ENCODE assay signal across 20 cellular contexts in the genomic region with DNA sequence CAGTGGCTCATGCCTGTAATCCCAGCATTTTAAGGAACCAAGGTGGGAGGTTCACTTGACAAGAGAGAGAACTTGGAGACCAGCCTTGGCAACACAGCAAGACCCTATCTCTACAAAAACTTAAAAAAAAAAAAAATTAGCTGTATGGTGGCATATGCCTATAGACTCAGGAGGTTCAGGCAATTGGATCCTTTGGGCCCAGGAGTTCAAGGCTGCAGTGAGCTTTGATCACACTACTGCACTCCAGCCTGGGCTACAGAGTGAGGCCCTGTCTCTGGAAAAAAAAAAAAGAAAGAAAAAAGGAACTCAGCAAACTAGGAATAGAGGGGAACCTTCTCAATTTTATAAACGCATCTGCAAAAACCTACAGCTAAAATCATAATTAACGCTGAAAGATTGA. TPM values are rescaled to one million over a fixed set of nuclear protein-coding genes. Genes with fewer than 3 reads are reported as not detected.
DNase-seq lines count a peak whose midpoint lies in the region; ATAC-seq and TF ChIP-seq lines count a peak whose summit lies in the region.
"Had no signal": no experiment of that assay in that cellular context is flagged by ENCODE, and none has a peak within 500 bp of the region (broad histone marks: within the 10 kb centered on the region; RNA-seq: fewer than 3 reads in every experiment).

No MANE protein-coding gene starts in this region.

- no peaks in the 10 kb centered on the region for H3K36me3 ChIP-seq in breast epithelium
- H3K36me3 ChIP-seq in Caco-2 (ENCODE audit: control insufficient read depth, insufficient read depth, low read length): no peaks in the 10 kb centered on the region; the same call in 1 of the 2 replicates
- no peaks in the 10 kb centered on the region for H3K36me3 ChIP-seq in endodermal cell (ENCODE audit: control insufficient read depth, insufficient read depth, low read length)
- H3K36me3 ChIP-seq: BLaER1, HAP-1 had no signal

- no peaks in the 10 kb centered on the region for H3K36me3 Mint-ChIP-seq in MCF 10A (ENCODE audit: insufficient read depth, unreplicated experiment)
- H3K36me3 Mint-ChIP-seq in Caco-2 (ENCODE audit: insufficient read depth, unreplicated experiment): peaks cover 27% of the 10 kb centered on the region
- no peaks in the 10 kb centered on the region for H3K36me3 Mint-ChIP-seq in endodermal cell (ENCODE audit: low read depth)
- H3K36me3 Mint-ChIP-seq in mesothelial cell of epicardium: no peaks in the 10 kb centered on the region
- H3K36me3 Mint-ChIP-seq: CD8-positive, alpha-beta memory T cell had no signal

- H3K27me3 ChIP-seq in breast epithelium (no peaks in the 10 kb centered on the region), Caco-2 (replicated peaks; ENCODE audit: control insufficient read depth, insufficient read depth, low read length) (no peaks in the 10 kb centered on the region), endodermal cell (ENCODE audit: control insufficient read depth, insufficient read depth, low read length, poor library complexity, severe bottlenecking) (no peaks in the 10 kb centered on the region)
- H3K27me3 ChIP-seq: BLaER1 had no signal

- no peak for TF ChIP-seq POLR2A in breast epithelium (IDR thresholded peaks at IDR 0.05)

- H3K4me1 Mint-ChIP-seq in MCF 10A (ENCODE audit: insufficient read depth, unreplicated experiment) (peaks cover 17% of the 10 kb centered on the region), Caco-2 (ENCODE audit: low read depth, unreplicated experiment) (peaks cover 21% of the 10 kb centered on the region), endodermal cell (no peaks in the 10 kb centered on the region), mesothelial cell of epicardium (no peaks in the 10 kb centered on the region)
- H3K4me1 Mint-ChIP-seq: B cell; CD8-positive, alpha-beta memory T cell had no signal

- H3K27ac Mint-ChIP-seq in MCF 10A (ENCODE audit: low read depth, unreplicated experiment) (peak overlapping the region; percentile 92), Caco-2 (ENCODE audit: unreplicated experiment) (peak overlapping the region; percentile 31), endodermal cell (peak overlapping the region; percentile 22), mesothelial cell of epicardium (no peak overlapping the region)
- H3K27ac Mint-ChIP-seq: B cell; CD4-positive, alpha-beta T cell; HFFc6 had no signal

- POLR2A ChIA-PET in MCF 10A (lab: Yijun Ruan, JAX) (interaction anchor here (0.7 to 3.1 kb wide), 2 partner anchors 8 to 36 kb away, joined by 3 to 16 read pairs; no protein-coding TSS in a partner anchor), Caco-2 (lab: Charles Lee) (no interaction called here)

- BruUV-seq in MCF 10A (replicated peaks; lab: Mats Ljungman, UMichigan) (no TSS peak), Caco-2 (replicated peaks; lab: Mats Ljungman, UMichigan) (no TSS peak)

- DNase-seq in MCF 10A (ENCODE audit: unreplicated experiment): no peak
- no peak for DNase-seq in breast epithelium (ENCODE audit: low spot score in 2 of 2)
- no peak for DNase-seq in Caco-2
- DNase-seq in endodermal cell: no peak
- no peak for DNase-seq in mesothelial cell of epicardium (ENCODE audit: low spot score in 2 of 2, unreplicated experiment in 2 of 2)
- no peak for DNase-seq in activated CD4-positive, alpha-beta T cell treated with anti-CD3 and anti-CD28 coated beads for 1 hour
- DNase-seq: 8988T; Calu3; CD4-positive, alpha-beta T cell; CD8-positive, alpha-beta memory T cell; DMS53; DMS79 treated with DMSO at 0.1 percent for 48 hours; GF-D8; GOT3; HFFc6 had no signal

- H3K9ac ChIP-seq in endodermal cell (ENCODE audit: extremely low read depth, low read length, poor library complexity, severe bottlenecking): no peak overlapping the region
- H3K9ac ChIP-seq: BLaER1 had no signal

- TF ChIP-seq CTCF in MCF 10A (IDR thresholded peaks at IDR 0.05; ENCODE audit: unreplicated experiment) (no peak), breast epithelium (IDR thresholded peaks at IDR 0.05) (no peak), Caco-2 (IDR thresholded peaks at IDR 0.05; ENCODE audit: insufficient read depth in 1 of 2, low read depth in 1 of 2, low read length in 1 of 2, severe bottlenecking in 1 of 2, unreplicated experiment in 1 of 2) (no peak), endodermal cell (conservative IDR thresholded peaks at IDR 0.05) (no peak), mesothelial cell of epicardium (IDR thresholded peaks at IDR 0.05; ENCODE audit: unreplicated experiment) (no peak)

- H3K27me3 Mint-ChIP-seq in MCF 10A (ENCODE audit: insufficient read depth, unreplicated experiment) (no peaks in the 10 kb centered on the region), Caco-2 (ENCODE audit: insufficient read depth, unreplicated experiment) (no peaks in the 10 kb centered on the region), endodermal cell (ENCODE audit: insufficient read depth) (no peaks in the 10 kb centered on the region), mesothelial cell of epicardium (ENCODE audit: low read depth) (no peaks in the 10 kb centered on the region)
- H3K27me3 Mint-ChIP-seq: B cell; CD4-positive, alpha-beta T cell had no signal

- H3K4me3 ChIP-seq in breast epithelium: no peak overlapping the region
- H3K4me3 ChIP-seq in Caco-2 (ENCODE audit: low read depth, low read length): no peak overlapping the region
- H3K4me3 ChIP-seq in endodermal cell (ENCODE audit: low read length): no peak overlapping the region
- H3K4me3 ChIP-seq: BLaER1, HAP-1 had no signal

- no peaks in the 10 kb centered on the region for H3K4me1 ChIP-seq in breast epithelium
- H3K4me1 ChIP-seq in Caco-2: peaks cover 25% of the 10 kb centered on the region
- H3K4me1 ChIP-seq in endodermal cell (ENCODE audit: control insufficient read depth, insufficient read depth, low read length): no peaks in the 10 kb centered on the region
- H3K4me1 ChIP-seq: BLaER1, HAP-1 had no signal

- 87% methylated on average over 2 of the region's 2 CpGs; no CpG with 5 or more reads in 1 of the 2 experiments for WGBS in endodermal cell (ENCODE audit: insufficient coverage in 1 of 2, insufficient read length in 1 of 2), 2 experiments

- no peak for ATAC-seq in GM19351 (IDR thresholded peaks at IDR 0.05; ENCODE audit: unreplicated experiment)

- H3K9me3 ChIP-seq in breast epithelium (no peaks in the 10 kb centered on the region), Caco-2 (no peaks in the 10 kb centered on the region), endodermal cell (ENCODE audit: control insufficient read depth, low read length) (no peaks in the 10 kb centered on the region)
- H3K9me3 ChIP-seq: BLaER1, HAP-1 had no signal

- CTCF ChIA-PET in MCF 10A (lab: Yijun Ruan, JAX) (interaction anchor here (0.6 to 1.7 kb wide), 3 partner anchors 8 to 345 kb away, joined by 4 to 9 read pairs (median 5); no protein-coding TSS in a partner anchor), Caco-2 (lab: Charles Lee) (no interaction called here)

- intact Hi-C loops in MCF 10A (cut with micrococcal nuclease): no loop called here
- intact Hi-C loops in breast epithelium (cut with DNase I; ENCODE audit: low total_unique reads): no loop called here
- intact Hi-C loops in Caco-2 (cut with micrococcal nuclease; ENCODE audit: unreplicated experiment): no loop called here

- H3K27ac ChIP-seq in breast epithelium: no peak overlapping the region
- H3K27ac ChIP-seq in endodermal cell (ENCODE audit: low read depth, low read length): no peak overlapping the region
- H3K27ac ChIP-seq: BLaER1, C4-2B had no signal

- H3K9me3 Mint-ChIP-seq in MCF 10A (ENCODE audit: unreplicated experiment): no peaks in the 10 kb centered on the region
- H3K9me3 Mint-ChIP-seq in Caco-2 (ENCODE audit: unreplicated experiment): no peaks in the 10 kb centered on the region
- H3K9me3 Mint-ChIP-seq in endodermal cell: no peaks in the 10 kb centered on the region
- no peaks in the 10 kb centered on the region for H3K9me3 Mint-ChIP-seq in mesothelial cell of epicardium
- H3K9me3 Mint-ChIP-seq: CD4-positive, alpha-beta T cell; CD8-positive, alpha-beta memory T cell; HFFc6 had no signal

- no peak overlapping the region for H3K4me3 Mint-ChIP-seq in MCF 10A (ENCODE audit: unreplicated experiment)
- no peak overlapping the region for H3K4me3 Mint-ChIP-seq in Caco-2 (ENCODE audit: unreplicated experiment)
- no peak overlapping the region for H3K4me3 Mint-ChIP-seq in endodermal cell
- H3K4me3 Mint-ChIP-seq in mesothelial cell of epicardium: no peak overlapping the region
- H3K4me3 Mint-ChIP-seq: B cell; CD4-positive, alpha-beta T cell; CD8-positive, alpha-beta memory T cell; HFFc6 had no signal

RNA-seq across cellular contexts. Expression of gene HSF2BP, which starts 21.8 kb away (rescaled TPM):
- total RNA-seq in MCF 10A (2022) (5.3 and 6.8 TPM in 2 replicates), breast epithelium (1 to 10 TPM in 2 of 3 donors, under 1 TPM in 1; 0.32 to 1.8 (median 1.3) TPM), Caco-2 (2022) (10.9 and 11.9 TPM in 2 replicates), endodermal cell (1 to 10 TPM; 1.7 to 1.9 TPM), mesothelial cell of epicardium (3.8 to 5.1 TPM (median 5.0 TPM) in 3 replicates)
- polyA plus RNA-seq in endodermal cell (2013, experiment 1 of 2): 0.96 TPM
- polyA plus RNA-seq in endodermal cell (2013, experiment 2 of 2): 0.87 TPM

RNA-seq across cellular contexts. Expression of gene RRP1B, which starts 21.8 kb away (rescaled TPM):
- 35.3 and 39.8 TPM in 2 replicates for total RNA-seq in MCF 10A (2022)
- 10 to 100 TPM; 17.1 to 22.6 (median 22.1) TPM for total RNA-seq in breast epithelium
- total RNA-seq in Caco-2 (2022): 49.5 and 52.3 TPM in 2 replicates
- total RNA-seq in endodermal cell: 10 to 100 TPM; 44.1 to 46.0 TPM
- polyA plus RNA-seq in endodermal cell (2013, experiment 1 of 2): 33.6 TPM
- 32.3 TPM for polyA plus RNA-seq in endodermal cell (2013, experiment 2 of 2)
- total RNA-seq in mesothelial cell of epicardium: 34.6 to 35.3 TPM (median 35.2 TPM) in 3 replicates
